ENCODE assay signal across 7 cellular contexts in genomic region chr3:67654832-67655152, GRCh38. TPM values are rescaled to one million over a fixed set of nuclear protein-coding genes. Genes with fewer than 3 reads are reported as not detected.
DNase-seq lines count a peak whose midpoint lies in the region; ATAC-seq and TF ChIP-seq lines count a peak whose summit lies in the region.

No MANE protein-coding gene starts in this region.

- peaks cover 58% of the 10 kb centered on the region for H3K4me1 Mint-ChIP-seq in activated B cell treated with CpG ODN at 0.5 μM for 24 hours

- H3K4me2 ChIP-seq in skeletal muscle satellite cell (ENCODE audit: low read length) = peak overlapping the region; percentile 98

- H3K27me3 Mint-ChIP-seq in activated B cell treated with CpG ODN at 0.5 μM for 24 hours = no peaks in the 10 kb centered on the region

- DNase-seq in activated B cell treated with CpG ODN at 0.5 μM for 24 hours (no peak), left ventricle myocardium inferior (no peak), GOT3 (lab: John Stamatoyannopoulos, UW) (no peak), Ammon's horn (ENCODE audit: low spot score) (no peak)

- TF ChIP-seq CTCF in activated B cell treated with CpG ODN at 0.5 μM for 24 hours (IDR thresholded peaks at IDR 0.05) (no peak), left ventricle myocardium inferior (IDR thresholded peaks at IDR 0.05; ENCODE audit: borderline replicate concordance) (no peak)

- H3K9me3 ChIP-seq in left ventricle myocardium inferior (replicated peaks) = no peaks in the 10 kb centered on the region
- no peaks in the 10 kb centered on the region for H3K9me3 ChIP-seq in skeletal muscle satellite cell (replicated peaks; ENCODE audit: low read length)

- H3K4me3 Mint-ChIP-seq in activated B cell treated with CpG ODN at 0.5 μM for 24 hours = peak overlapping the region; percentile 86

- ATAC-seq in HG02588 (IDR thresholded peaks at IDR 0.05; ENCODE audit: unreplicated experiment) (peak; percentile 1), activated B cell treated with CpG ODN at 0.5 μM for 24 hours (ENCODE audit: low read depth) (peak; percentile 4), HG03095 (IDR thresholded peaks at IDR 0.05; ENCODE audit: unreplicated experiment) (no peak)

- peaks cover 6% of the 10 kb centered on the region for H3K36me3 Mint-ChIP-seq in activated B cell treated with CpG ODN at 0.5 μM for 24 hours (ENCODE audit: low read depth)

- peak overlapping the region; percentile 96 for H3K27ac ChIP-seq in left ventricle myocardium inferior (replicated peaks)

- POLR2A ChIA-PET in activated B cell treated with CpG ODN at 0.5 μM for 24 hours (lab: Charles Lee) = interaction anchor here (0.7 to 3.8 kb wide), 9 partner anchors 9 to 659 kb away, joined by 3 to 23 read pairs (median 5); partner anchors contain the start of gene KBTBD8

- H3K4me3 ChIP-seq in left ventricle myocardium inferior (peak overlapping the region; percentile 84), skeletal muscle satellite cell (ENCODE audit: low read length) (peak overlapping the region; percentile 80)

- H3K9ac ChIP-seq in skeletal muscle satellite cell (ENCODE audit: low read depth, low read length) = peak overlapping the region; percentile 98

- H3K4me1 ChIP-seq in left ventricle myocardium inferior (peaks cover 47% of the 10 kb centered on the region), skeletal muscle satellite cell (ENCODE audit: control insufficient read depth, insufficient read depth, low read length) (peaks cover 25% of the 10 kb centered on the region)

- H3K27me3 ChIP-seq in left ventricle myocardium inferior (ENCODE audit: low read depth) (no peaks in the 10 kb centered on the region), skeletal muscle satellite cell (ENCODE audit: control insufficient read depth, insufficient read depth, low read length) (no peaks in the 10 kb centered on the region)

- CTCF ChIA-PET in activated B cell treated with CpG ODN at 0.5 μM for 24 hours (lab: Charles Lee) = interaction anchor here (1.0 to 1.1 kb wide), 2 partner anchors 29 to 608 kb away, joined by 3 read pairs; no protein-coding TSS in a partner anchor

- no peaks in the 10 kb centered on the region for H3K9me3 Mint-ChIP-seq in activated B cell treated with CpG ODN at 0.5 μM for 24 hours

- peak overlapping the region; percentile 85 for H3K27ac Mint-ChIP-seq in activated B cell treated with CpG ODN at 0.5 μM for 24 hours

- no peaks in the 10 kb centered on the region for H3K36me3 ChIP-seq in left ventricle myocardium inferior
- no peaks in the 10 kb centered on the region for H3K36me3 ChIP-seq in skeletal muscle satellite cell (ENCODE audit: insufficient read depth, low read length)

- intact Hi-C loops in activated B cell treated with CpG ODN at 0.5 μM for 24 hours (cut with micrococcal nuclease) = loop anchor here (1.0 to 10.0 kb wide), 7 partner anchors 31 to 1433 kb away; partner anchors contain the start of genes ARL6IP5, KBTBD8, LRIG1 and SLC25A26
- intact Hi-C loops in left ventricle myocardium inferior (cut with micrococcal nuclease) = no loop called here

RNA-seq across cellular contexts. Expression of gene SUCLG2, which starts 0.4 kb away (rescaled TPM):
- 38.9 and 40.8 TPM in 2 replicates for total RNA-seq in activated B cell treated with CpG ODN at 0.5 μM for 24 hours
- 100 TPM for total RNA-seq in left ventricle myocardium inferior
- total RNA-seq in skeletal muscle satellite cell (2012; rRNA removed) = 56.8 and 64.9 TPM in 2 replicates
